ENCODE assay signal across 18 cellular contexts in genomic region chr10:79130255-79130654, GRCh38.
A peak's percentile ranks its signal among the peaks of the same experiment; 100 is the strongest.
DNase-seq lines count a peak whose midpoint lies in the region; ATAC-seq and TF ChIP-seq lines count a peak whose summit lies in the region.
"Had no signal": no experiment of that assay in that cellular context is flagged by ENCODE, and none has a peak within 500 bp of the region (broad histone marks: within the 10 kb centered on the region; RNA-seq: fewer than 3 reads in every experiment).

No MANE protein-coding gene starts in this region.

- H3F3A ChIP-seq in smooth muscle cell (ENCODE audit: low read depth), result peaks cover 12% of the 10 kb centered on the region

- H3K36me3 Mint-ChIP-seq in WTC11, result no peaks in the 10 kb centered on the region

- peak overlapping the region; percentile 39; the same call in 1 of the 2 replicates for H3K4me3 Mint-ChIP-seq in WTC11
- H3K4me3 Mint-ChIP-seq: B cell had no signal

- H3K27me3 Mint-ChIP-seq in WTC11 (ENCODE audit: low read depth), result no peaks in the 10 kb centered on the region

- H3K4me3 ChIP-seq in HL-60 (replicated peaks; ENCODE audit: insufficient read depth, low read length) (no peak overlapping the region), right atrium auricular region (no peak overlapping the region), smooth muscle cell (no peak overlapping the region)
- H3K4me3 ChIP-seq: thoracic aorta had no signal

- H3K27me3 ChIP-seq in HL-60 (ENCODE audit: insufficient read depth, poor library complexity, severe bottlenecking) (no peaks in the 10 kb centered on the region), right atrium auricular region (no peaks in the 10 kb centered on the region), smooth muscle cell (ENCODE audit: low read depth) (no peaks in the 10 kb centered on the region)

- peak overlapping the region; percentile 92 for H3K27ac Mint-ChIP-seq in WTC11

- POLR2A ChIA-PET in WTC11 (lab: Charles Lee), result no interaction called here

- peaks cover 100% of the 10 kb centered on the region for H4K20me1 ChIP-seq in smooth muscle cell (ENCODE audit: low read depth)

- ATAC-seq in WTC11, result no peak
- no peak for ATAC-seq in GM19463 (IDR thresholded peaks at IDR 0.05; ENCODE audit: unreplicated experiment)

- H3K36me3 ChIP-seq in right atrium auricular region (peaks cover 18% of the 10 kb centered on the region), smooth muscle cell (ENCODE audit: low read depth) (no peaks in the 10 kb centered on the region)
- H3K36me3 ChIP-seq: thoracic aorta had no signal

- H3K4me1 ChIP-seq in right atrium auricular region, result peaks cover 5 to 99% of the 10 kb centered on the region in 2 donors
- H3K4me1 ChIP-seq in smooth muscle cell (ENCODE audit: low read depth), result peaks cover 29% of the 10 kb centered on the region

- 96% methylated on average over 5 of the region's 5 CpGs for WGBS in smooth muscle cell (ENCODE audit: low lambda C conversion rate)

- peaks cover 77% of the 10 kb centered on the region for H3K4me1 Mint-ChIP-seq in WTC11

- peak overlapping the region; percentile 30 for H3K27ac ChIP-seq in HL-60 (replicated peaks)
- peak overlapping the region; percentile 93 to 98 for H3K27ac ChIP-seq in right atrium auricular region
- peak overlapping the region; percentile 66 for H3K27ac ChIP-seq in smooth muscle cell (ENCODE audit: low read depth)
- H3K27ac ChIP-seq: parathyroid adenoma, thoracic aorta had no signal

- H3K9me3 Mint-ChIP-seq in WTC11, result no peaks in the 10 kb centered on the region

- H3K9me3 ChIP-seq in right atrium auricular region, result no peaks in the 10 kb centered on the region
- no peaks in the 10 kb centered on the region for H3K9me3 ChIP-seq in smooth muscle cell (replicated peaks; ENCODE audit: low read depth)
- H3K9me3 ChIP-seq: thoracic aorta had no signal

- intact Hi-C loops in posterior vena cava (cut with DNase I), result no loop called here

- no peak overlapping the region for H3K4me2 ChIP-seq in smooth muscle cell

- H2AFZ ChIP-seq in smooth muscle cell (ENCODE audit: low read depth), result no peak overlapping the region
- H2AFZ ChIP-seq: parathyroid adenoma had no signal

- H3K79me2 ChIP-seq in smooth muscle cell (ENCODE audit: low read depth), result peaks cover 66% of the 10 kb centered on the region

- H3K9ac ChIP-seq in smooth muscle cell (ENCODE audit: low read depth), result no peak overlapping the region
- H3K9ac ChIP-seq: parathyroid adenoma had no signal

- DNase-seq in HL-60 (ENCODE audit: low read depth in 1 of 2, low spot score in 1 of 2), result no peak
- DNase-seq in WTC11 (ENCODE audit: low spot score), result no peak
- no peak for DNase-seq in right atrium auricular region (ENCODE audit: low spot score)
- no peak for DNase-seq in smooth muscle cell (lab: John Stamatoyannopoulos, UW; ENCODE audit: unreplicated experiment)
- DNase-seq in posterior vena cava (ENCODE audit: low spot score), result no peak
- DNase-seq in GM10266 (ENCODE audit: extremely low spot score), result no peak
- DNase-seq: activated T-cell treated with anti-CD3 and anti-CD28 coated beads, Interleukin-2, amount 50 U/mL, for 1 hour; caudate nucleus; DMS 273 treated with DMSO at 0.1 percent for 48 hours; effector CD8-positive, alpha-beta T cell; hypothalamus; Karpas-422; left cardiac atrium; NCI-H1417 had no signal

- CTCF ChIA-PET in WTC11 (lab: Charles Lee), result interaction anchor here (1.0 to 4.6 kb wide), 6 partner anchors 12 to 82 kb away, joined by 3 to 21 read pairs (median 4); no protein-coding TSS in a partner anchor

- no peak for TF ChIP-seq CTCF in HL-60 (IDR thresholded peaks at IDR 0.05; ENCODE audit: insufficient read depth, low read length)
- no peak for TF ChIP-seq CTCF in WTC11 (IDR thresholded peaks at IDR 0.05)
- no peak for TF ChIP-seq CTCF in right atrium auricular region (IDR thresholded peaks at IDR 0.05)
- TF ChIP-seq CTCF in smooth muscle cell (IDR thresholded peaks at IDR 0.05; ENCODE audit: borderline replicate concordance, insufficient read depth, poor library complexity, severe bottlenecking), result no peak
- no peak for TF ChIP-seq CTCF in GM10266 (IDR thresholded peaks at IDR 0.05; ENCODE audit: control insufficient read depth, insufficient read depth, low read depth, missing control alignments)

TF ChIP-seq in WTC11, 78 proteins besides CTCF, POLR2A, EP300 and RAD21 (continues in another document):
- TF ChIP-seq ELF4 (CRISPR knock-in tag; IDR thresholded peaks at IDR 0.05; ENCODE audit: low read depth), result no peak
- no peak for TF ChIP-seq TP53 (CRISPR knock-in tag; IDR thresholded peaks at IDR 0.05)
- TF ChIP-seq ZNF138 (CRISPR knock-in tag; conservative IDR thresholded peaks at IDR 0.05), result no peak
- TF ChIP-seq ZNF396 (CRISPR knock-in tag; IDR thresholded peaks at IDR 0.05; ENCODE audit: borderline replicate concordance), result no peak
- no peak for TF ChIP-seq FOXK1 (CRISPR knock-in tag; IDR thresholded peaks at IDR 0.05)
- TF ChIP-seq SMAD4 (CRISPR knock-in tag; IDR thresholded peaks at IDR 0.05), result no peak
- no peak for TF ChIP-seq AR (CRISPR knock-in tag; IDR thresholded peaks at IDR 0.05)
- TF ChIP-seq JAZF1 (CRISPR knock-in tag; IDR thresholded peaks at IDR 0.05), result no peak
- TF ChIP-seq FOXP4 (CRISPR knock-in tag; IDR thresholded peaks at IDR 0.05), result no peak
- TF ChIP-seq ZBTB43 (CRISPR knock-in tag; IDR thresholded peaks at IDR 0.05), result no peak
- TF ChIP-seq NFE2L1 (CRISPR knock-in tag; IDR thresholded peaks at IDR 0.05), result no peak
- no peak for TF ChIP-seq HMGXB4 (CRISPR knock-in tag; IDR thresholded peaks at IDR 0.05)

Comparison
In these comparisons a context has a peak if more than half of its experiments do, and no peak if none do; other contexts are left out.
1. H3K27ac ChIP-seq: peak in every context shown above with its lines; median percentile 96 in right atrium auricular region; 66 in smooth muscle cell; 30 in HL-60.